In genomic region chr18:11728247-11728646, GRCh38 we compare ENCODE assay signal across 10 cellular contexts. TPM values are rescaled to one million over a fixed set of nuclear protein-coding genes. Genes with fewer than 3 reads are reported as not detected.
DNase-seq lines count a peak whose midpoint lies in the region; ATAC-seq and TF ChIP-seq lines count a peak whose summit lies in the region.
"Had no signal": no experiment of that assay in that cellular context is flagged by ENCODE, and none has a peak within 500 bp of the region (broad histone marks: within the 10 kb centered on the region; RNA-seq: fewer than 3 reads in every experiment).

No MANE protein-coding gene starts in this region.

- H3K27ac Mint-ChIP-seq in glutamatergic neuron (ENCODE audit: unreplicated experiment) = no peak overlapping the region
- H3K27ac Mint-ChIP-seq: T-helper 1 cell treated with Interleukin-12 subunit alpha and Interleukin-12 subunit beta and Interleukin-4 antibody, amounts not matched to agents 30 μg/mL and 1 μg/mL, for 36 hours had no signal

- TF ChIP-seq CTCF in BJ (IDR thresholded peaks at IDR 0.05; ENCODE audit: insufficient read depth, low read depth, low read length) (0 out of 2 replicates have a peak, but pooled peaks have one; percentile 12), GM13976 (IDR thresholded peaks at IDR 0.05; ENCODE audit: borderline replicate concordance, control extremely low read depth, extremely low read depth, insufficient read depth, missing control alignments) (no peak), Peyer's patch (IDR thresholded peaks at IDR 0.05) (no peak), glutamatergic neuron (IDR thresholded peaks at IDR 0.05; ENCODE audit: partially characterized antibody, unreplicated experiment) (no peak)

- no peaks in the 10 kb centered on the region for H3K4me1 ChIP-seq in Peyer's patch

- no peak overlapping the region for H3K4me3 Mint-ChIP-seq in glutamatergic neuron (ENCODE audit: unreplicated experiment)
- H3K4me3 Mint-ChIP-seq: T-helper 1 cell treated with Interleukin-12 subunit alpha and Interleukin-12 subunit beta and Interleukin-4 antibody, amounts not matched to agents 30 μg/mL and 1 μg/mL, for 36 hours had no signal

- CTCF ChIA-PET in BJ (lab: Yijun Ruan, JAX) = interaction anchor here (0.8 to 2.4 kb wide), 11 partner anchors 8 to 313 kb away, joined by 3 to 13 read pairs (median 3); no protein-coding TSS in a partner anchor

- 0 out of 2 replicates have a peak, but pooled peaks cover 2% of the 10 kb centered on the region for H3K27me3 ChIP-seq in BJ (ENCODE audit: control insufficient read depth, insufficient read depth, low read length)
- no peaks in the 10 kb centered on the region for H3K27me3 ChIP-seq in Peyer's patch

- no peaks in the 10 kb centered on the region for H3K9me3 ChIP-seq in Peyer's patch

- peaks cover 4% of the 10 kb centered on the region for H3K36me3 Mint-ChIP-seq in glutamatergic neuron (ENCODE audit: unreplicated experiment)

- no peak overlapping the region for H3K27ac ChIP-seq in Peyer's patch

- TF ChIP-seq POLR2A in Peyer's patch (IDR thresholded peaks at IDR 0.05) = no peak

- no peak for ATAC-seq in GM18502 (IDR thresholded peaks at IDR 0.05; ENCODE audit: poor library complexity, unreplicated experiment)

- H3K27me3 Mint-ChIP-seq in glutamatergic neuron (ENCODE audit: unreplicated experiment) = no peaks in the 10 kb centered on the region

- in situ Hi-C loops in GM13976 (cut with MboI; ENCODE audit: low sequenced_read_pairs, unreplicated experiment) = no loop called here

- H3K36me3 ChIP-seq in BJ (ENCODE audit: control insufficient read depth, insufficient read depth, low read length) = no peaks in the 10 kb centered on the region
- no peaks in the 10 kb centered on the region for H3K36me3 ChIP-seq in Peyer's patch

- POLR2A ChIA-PET in BJ (lab: Charles Lee) = no interaction called here

- H3K4me3 ChIP-seq in BJ (ENCODE audit: low read depth, low read length) (no peak overlapping the region), Peyer's patch (no peak overlapping the region)

- DNase-seq in BJ (ENCODE audit: low read depth) (no peak), GM13976 (ENCODE audit: low spot score) (peak; percentile 45), OCI-M1 (lab: John Stamatoyannopoulos, UW) (peak; percentile 8), fibroblast of peridontal ligament (ENCODE audit: extremely low read depth) (peak; percentile 8), Peyer's patch (no peak), activated gamma-delta T cell treated with Interleukin-2 at 50 U/mL for 16 hours (no peak), glutamatergic neuron (no peak)
- DNase-seq: GOT3 had no signal

- peaks cover 2% of the 10 kb centered on the region for H3K9me3 Mint-ChIP-seq in glutamatergic neuron (ENCODE audit: unreplicated experiment)
- H3K9me3 Mint-ChIP-seq: T-helper 1 cell treated with Interleukin-12 subunit alpha and Interleukin-12 subunit beta and Interleukin-4 antibody, amounts not matched to agents 30 μg/mL and 1 μg/mL, for 36 hours had no signal

- H3K4me1 Mint-ChIP-seq in glutamatergic neuron (ENCODE audit: low read depth, unreplicated experiment) = peaks cover 13% of the 10 kb centered on the region

RNA-seq across cellular contexts. Expression of gene GNAL, which starts 39.2 kb away (rescaled TPM):
- 0.21 and 0.43 TPM in 2 replicates for polyA plus RNA-seq in BJ (2011; rRNA removed)
- 0.05 TPM in 2 replicates for polyA minus RNA-seq in BJ (2011; rRNA and poly(A)+ RNA removed)
- total RNA-seq in Peyer's patch = 1 to 10 TPM; 2.5 to 7.4 (median 3.6) TPM
- total RNA-seq in glutamatergic neuron (ENCODE audit: unreplicated experiment) = 52.5 TPM

Comparison
In these comparisons a context has a peak if more than half of its experiments do, and no peak if none do; other contexts are left out.
1. DNase-seq: peak in GM13976 (single experiment), OCI-M1 (single experiment) and fibroblast of peridontal ligament (single experiment); none in BJ (single experiment), Peyer's patch (0 of 3), activated gamma-delta T cell treated with Interleukin-2 at 50 U/mL for 16 hours (single experiment) and glutamatergic neuron (single experiment).